Comparison of ENCODE assay signal across 2 cellular contexts in genomic region chr4:83149885-83150562, GRCh38.
TF ChIP-seq lines count a peak whose summit lies in the region.

No MANE protein-coding gene starts in this region.

TF ChIP-seq in SK-N-SH, 30 proteins besides CTCF, POLR2A, EP300 and RAD21 (continued from another document):
- TF ChIP-seq IRF3 (IDR thresholded peaks at IDR 0.05; ENCODE audit: low read depth, low read length) (no peak), YY1 (IDR thresholded peaks at IDR 0.05; ENCODE audit: low read depth) (no peak), TAF1 (IDR thresholded peaks at IDR 0.05; ENCODE audit: borderline replicate concordance, low read depth, low read length) (no peak), SIN3A (IDR thresholded peaks at IDR 0.05; ENCODE audit: borderline replicate concordance, low read depth, low read length) (no peak), CHD2 (IDR thresholded peaks at IDR 0.05; ENCODE audit: low read length, partially characterized antibody) (no peak), GATA2 (CRISPR knock-in tag; IDR thresholded peaks at IDR 0.05) (no peak), EZH2phosphoT487 (IDR thresholded peaks at IDR 0.05; ENCODE audit: borderline replicate concordance, low read depth) (no peak), GABPA (IDR thresholded peaks at IDR 0.05; ENCODE audit: low read depth) (no peak)
- TF ChIP-seq, protein P1, sequence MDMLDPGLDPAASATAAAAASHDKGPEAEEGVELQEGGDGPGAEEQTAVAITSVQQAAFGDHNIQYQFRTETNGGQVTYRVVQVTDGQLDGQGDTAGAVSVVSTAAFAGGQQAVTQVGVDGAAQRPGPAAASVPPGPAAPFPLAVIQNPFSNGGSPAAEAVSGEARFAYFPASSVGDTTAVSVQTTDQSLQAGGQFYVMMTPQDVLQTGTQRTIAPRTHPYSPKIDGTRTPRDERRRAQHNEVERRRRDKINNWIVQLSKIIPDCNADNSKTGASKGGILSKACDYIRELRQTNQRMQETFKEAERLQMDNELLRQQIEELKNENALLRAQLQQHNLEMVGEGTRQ (IDR thresholded peaks at IDR 0.05; ENCODE audit: borderline replicate concordance, low read depth, low read length): no peak

TF ChIP-seq in liver, 16 proteins besides CTCF, POLR2A, EP300 and RAD21 (continued from another document):
- TF ChIP-seq, protein P2, sequence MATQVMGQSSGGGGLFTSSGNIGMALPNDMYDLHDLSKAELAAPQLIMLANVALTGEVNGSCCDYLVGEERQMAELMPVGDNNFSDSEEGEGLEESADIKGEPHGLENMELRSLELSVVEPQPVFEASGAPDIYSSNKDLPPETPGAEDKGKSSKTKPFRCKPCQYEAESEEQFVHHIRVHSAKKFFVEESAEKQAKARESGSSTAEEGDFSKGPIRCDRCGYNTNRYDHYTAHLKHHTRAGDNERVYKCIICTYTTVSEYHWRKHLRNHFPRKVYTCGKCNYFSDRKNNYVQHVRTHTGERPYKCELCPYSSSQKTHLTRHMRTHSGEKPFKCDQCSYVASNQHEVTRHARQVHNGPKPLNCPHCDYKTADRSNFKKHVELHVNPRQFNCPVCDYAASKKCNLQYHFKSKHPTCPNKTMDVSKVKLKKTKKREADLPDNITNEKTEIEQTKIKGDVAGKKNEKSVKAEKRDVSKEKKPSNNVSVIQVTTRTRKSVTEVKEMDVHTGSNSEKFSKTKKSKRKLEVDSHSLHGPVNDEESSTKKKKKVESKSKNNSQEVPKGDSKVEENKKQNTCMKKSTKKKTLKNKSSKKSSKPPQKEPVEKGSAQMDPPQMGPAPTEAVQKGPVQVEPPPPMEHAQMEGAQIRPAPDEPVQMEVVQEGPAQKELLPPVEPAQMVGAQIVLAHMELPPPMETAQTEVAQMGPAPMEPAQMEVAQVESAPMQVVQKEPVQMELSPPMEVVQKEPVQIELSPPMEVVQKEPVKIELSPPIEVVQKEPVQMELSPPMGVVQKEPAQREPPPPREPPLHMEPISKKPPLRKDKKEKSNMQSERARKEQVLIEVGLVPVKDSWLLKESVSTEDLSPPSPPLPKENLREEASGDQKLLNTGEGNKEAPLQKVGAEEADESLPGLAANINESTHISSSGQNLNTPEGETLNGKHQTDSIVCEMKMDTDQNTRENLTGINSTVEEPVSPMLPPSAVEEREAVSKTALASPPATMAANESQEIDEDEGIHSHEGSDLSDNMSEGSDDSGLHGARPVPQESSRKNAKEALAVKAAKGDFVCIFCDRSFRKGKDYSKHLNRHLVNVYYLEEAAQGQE (IDR thresholded peaks at IDR 0.05): no peak
- TF ChIP-seq HNF4G (IDR thresholded peaks at IDR 0.05): no peak
- no peak for TF ChIP-seq FOXA2 (IDR thresholded peaks at IDR 0.05)
- TF ChIP-seq RXRA (IDR thresholded peaks at IDR 0.05): peak in 1 of 2 donors; percentile 19
